ENCODE assay signal across 8 cellular contexts in the genomic region with DNA sequence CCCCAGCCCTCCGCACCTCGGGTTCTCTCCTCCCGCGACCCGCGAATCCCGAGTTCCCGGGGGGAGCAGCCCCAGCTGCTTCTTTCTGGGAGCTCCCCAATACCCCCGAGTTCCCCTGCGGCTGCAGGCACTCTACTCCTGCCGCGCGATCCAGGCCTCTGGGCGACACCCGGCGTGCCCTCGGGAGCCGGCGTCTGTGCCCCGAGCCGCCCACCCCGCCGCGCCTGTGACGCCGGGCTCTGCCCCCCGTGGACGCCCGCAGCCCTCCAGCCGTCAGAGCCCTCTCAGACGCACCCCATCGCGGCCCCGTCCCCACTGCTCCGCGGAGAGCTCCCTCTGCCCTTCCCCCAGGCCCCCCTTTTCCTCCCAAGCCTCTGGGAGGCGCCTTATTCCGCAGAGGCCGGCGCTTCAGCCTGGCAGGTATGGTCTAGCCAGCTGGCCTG. TPM values are rescaled to one million over a fixed set of nuclear protein-coding genes. Genes with fewer than 3 reads are reported as not detected.
DNase-seq lines count a peak whose midpoint lies in the region; ATAC-seq and TF ChIP-seq lines count a peak whose summit lies in the region.

No MANE protein-coding gene starts in this region.

- H3K9me3 ChIP-seq in AG04450 (ENCODE audit: control insufficient read depth, insufficient read depth, low read length) (no peaks in the 10 kb centered on the region; the same call in 1 of the 2 replicates), colonic mucosa (no peaks in the 10 kb centered on the region), mononuclear cell (ENCODE audit: low read depth, low read length) (no peaks in the 10 kb centered on the region), tibial nerve (no peaks in the 10 kb centered on the region)

- no peak for TF ChIP-seq CTCF in AG04450 (IDR thresholded peaks at IDR 0.05; ENCODE audit: low read depth, low read length)
- no peak for TF ChIP-seq CTCF in colonic mucosa (IDR thresholded peaks at IDR 0.05)
- no peak for TF ChIP-seq CTCF in tibial nerve (IDR thresholded peaks at IDR 0.05)

- DNase-seq in AG04450 (ENCODE audit: low read depth, low spot score) (no peak), NCI-H2196 treated with DMSO at 0.1 percent for 48 hours (lab: John Stamatoyannopoulos, UW; ENCODE audit: unreplicated experiment) (peak; percentile 18), colonic mucosa (peak; percentile 52), tibial nerve (ENCODE audit: low spot score in 2 of 2) (no peak), CD1c-positive myeloid dendritic cell (ENCODE audit: extremely low spot score) (no peak)

- H3K4me3 ChIP-seq in AG04450 (ENCODE audit: low read depth, low read length) (peak overlapping the region; percentile 42), colonic mucosa (peak overlapping the region; percentile 79), mononuclear cell (ENCODE audit: low read length) (peak overlapping the region; percentile 36), tibial nerve (peak overlapping the region; percentile 36 to 63 (median 50))

- H3K36me3 ChIP-seq in colonic mucosa (no peaks in the 10 kb centered on the region), tibial nerve (no peaks in the 10 kb centered on the region)

- H3K27ac ChIP-seq in AG04450 (ENCODE audit: low read depth, low read length) (no peak overlapping the region), colonic mucosa (no peak overlapping the region), tibial nerve (peak overlapping the region in 1 of 4 donors; percentile 13)

- 1 to 2% methylated on average over 26 to 40 of the region's 40 CpGs for WGBS in tibial nerve, 2 donors

- intact Hi-C loops in colonic mucosa (cut with DNase I): no loop called here

- POLR2A ChIA-PET in AG04450 (lab: Yijun Ruan, JAX): no interaction called here

- H3K4me1 ChIP-seq in colonic mucosa: no peaks in the 10 kb centered on the region
- H3K4me1 ChIP-seq in mononuclear cell (ENCODE audit: insufficient read depth, low read length): peaks cover 8% of the 10 kb centered on the region
- H3K4me1 ChIP-seq in tibial nerve: peaks cover 0 to 24% (median 7%) of the 10 kb centered on the region in 4 donors

- H3K27me3 ChIP-seq in AG04450 (ENCODE audit: control insufficient read depth, insufficient read depth, low read length): peaks cover 19% of the 10 kb centered on the region
- no peaks in the 10 kb centered on the region for H3K27me3 ChIP-seq in colonic mucosa
- peaks cover 29% of the 10 kb centered on the region for H3K27me3 ChIP-seq in mononuclear cell (ENCODE audit: insufficient read depth, low read length)
- no peaks in the 10 kb centered on the region for H3K27me3 ChIP-seq in tibial nerve

- H3K9ac ChIP-seq in colonic mucosa (ENCODE audit: low read depth in 2 of 2, low read length in 2 of 2): peak overlapping the region; percentile 7 to 69

- CTCF ChIA-PET in AG04450 (lab: Charles Lee): no interaction called here

- no peak for TF ChIP-seq POLR2A in tibial nerve (IDR thresholded peaks at IDR 0.05)

- no peak for TF ChIP-seq EP300 in tibial nerve (IDR thresholded peaks at IDR 0.05)

- ATAC-seq in GM19455 (IDR thresholded peaks at IDR 0.05; ENCODE audit: unreplicated experiment): peak; percentile 10
- no peak for ATAC-seq in GM19324 (IDR thresholded peaks at IDR 0.05; ENCODE audit: low FRiP score, unreplicated experiment)

RNA-seq across cellular contexts. Expression of a gene that starts 0.4 kb away (rescaled TPM):
- 0.11 and 0.12 TPM in 2 replicates for polyA plus RNA-seq in AG04450 (2011; rRNA removed)
- not detected in 2 replicates for polyA minus RNA-seq in AG04450 (2011; rRNA and poly(A)+ RNA removed)
- 10 to 100 TPM; 27.2 to 31.3 TPM for total RNA-seq in colonic mucosa
- 0.42 TPM for total RNA-seq in mononuclear cell
- total RNA-seq in tibial nerve: 1 to 10 TPM; 2.0 to 8.1 (median 5.6) TPM

RNA-seq across cellular contexts. Expression of a gene that starts 56.0 kb away (rescaled TPM):
- polyA plus RNA-seq in AG04450 (2011; rRNA removed): not detected in 2 replicates
- not detected in 2 replicates for polyA minus RNA-seq in AG04450 (2011; rRNA and poly(A)+ RNA removed)
- total RNA-seq in colonic mucosa (under 1 TPM in 1 of 2 donors, not detected in 1; 0.15 TPM), mononuclear cell (0.52 TPM), tibial nerve (not detected)

Comparison
In these comparisons a context has a peak if more than half of its experiments do, and no peak if none do; other contexts are left out.
1. DNase-seq: peak in NCI-H2196 treated with DMSO at 0.1 percent for 48 hours (single experiment) and colonic mucosa (single experiment); none in AG04450 (single experiment), tibial nerve (0 of 2) and CD1c-positive myeloid dendritic cell (single experiment).
2. Peak in every context shown above with its lines, with median percentiles within 50 percentile points of each other: H3K4me3 ChIP-seq.